In the genomic region with DNA sequence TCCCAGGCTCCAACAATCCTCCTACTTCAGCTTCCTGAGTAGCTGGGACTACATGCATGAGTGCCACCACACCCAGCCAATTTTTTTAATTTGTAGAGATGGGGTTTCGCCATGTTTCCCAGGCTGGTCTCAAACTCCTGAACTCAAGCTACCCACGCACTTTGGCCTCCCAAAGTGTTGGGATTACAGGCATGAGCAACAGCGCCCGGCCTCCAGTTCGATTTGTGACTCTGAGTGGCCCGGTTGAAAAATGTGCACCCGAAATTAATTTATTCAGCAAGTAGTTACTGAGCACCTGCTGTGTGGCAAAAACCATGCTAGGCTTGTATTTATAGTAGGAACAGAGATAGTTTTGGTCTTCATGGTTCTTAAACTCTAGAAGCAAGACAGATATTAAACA, we compare ENCODE assay signal across 20 cellular contexts.
"Had no signal": no experiment of that assay in that cellular context is flagged by ENCODE, and none has a peak within 500 bp of the region (broad histone marks: within the 10 kb centered on the region; RNA-seq: fewer than 3 reads in every experiment).

No MANE protein-coding gene starts in this region.

- H3K4me3 ChIP-seq: coronary artery, hepatocyte, psoas muscle, right lobe of liver, spleen, stomach, thyroid gland, upper lobe of left lung, uterus had no signal

- ATAC-seq: foreskin keratinocyte; left colon; naive thymus-derived CD4-positive, alpha-beta T cell; psoas muscle; right lobe of liver had no signal

- H3K27ac ChIP-seq: coronary artery, foreskin keratinocyte, hepatocyte, psoas muscle, right lobe of liver, stomach, thyroid gland, upper lobe of left lung, uterus had no signal

- H3K36me3 ChIP-seq: thyroid gland, uterus had no signal

- H3K4me1 ChIP-seq: psoas muscle, right lobe of liver, uterus had no signal

- H3K27ac Mint-ChIP-seq: naive thymus-derived CD4-positive, alpha-beta T cell; nephron progenitor cell had no signal

- H3K9me3 Mint-ChIP-seq: naive thymus-derived CD4-positive, alpha-beta T cell; nephron progenitor cell had no signal

- H3K4me3 Mint-ChIP-seq: naive thymus-derived CD4-positive, alpha-beta T cell; nephron progenitor cell had no signal

- H3K9me3 ChIP-seq: psoas muscle, right lobe of liver, spleen, stomach, thyroid gland, upper lobe of left lung, uterus had no signal

- DNase-seq: erythroblast; foreskin keratinocyte; left colon; mammary epithelial cell; naive thymus-derived CD4-positive, alpha-beta T cell; nephron progenitor cell; psoas muscle; retina; spleen; stimulated activated CD4-positive, alpha-beta T cell treated with anti-CD3 and anti-CD28 coated beads, Interleukin-15, amount 100 ng/mL, for 24 hours; stimulated activated CD4-positive, alpha-beta T cell treated with anti-CD3 and anti-CD28 coated beads, Interleukin-1b, Interleukin-23, amount 100 ng/mL, for 48 hours; stimulated activated CD4-positive, alpha-beta T cell treated with anti-CD3 and anti-CD28 coated beads, Interleukin-4, amount 100 ng/mL, for 24 hours; stimulated activated naive CD4-positive, alpha-beta T cell; stomach; thyroid gland; upper lobe of left lung; uterus had no signal

- H3K27me3 ChIP-seq: foreskin keratinocyte, hepatocyte, right lobe of liver, spleen, stomach, thyroid gland, upper lobe of left lung, uterus had no signal
